24 cellular contexts compared by ENCODE assay signal in the genomic region with DNA sequence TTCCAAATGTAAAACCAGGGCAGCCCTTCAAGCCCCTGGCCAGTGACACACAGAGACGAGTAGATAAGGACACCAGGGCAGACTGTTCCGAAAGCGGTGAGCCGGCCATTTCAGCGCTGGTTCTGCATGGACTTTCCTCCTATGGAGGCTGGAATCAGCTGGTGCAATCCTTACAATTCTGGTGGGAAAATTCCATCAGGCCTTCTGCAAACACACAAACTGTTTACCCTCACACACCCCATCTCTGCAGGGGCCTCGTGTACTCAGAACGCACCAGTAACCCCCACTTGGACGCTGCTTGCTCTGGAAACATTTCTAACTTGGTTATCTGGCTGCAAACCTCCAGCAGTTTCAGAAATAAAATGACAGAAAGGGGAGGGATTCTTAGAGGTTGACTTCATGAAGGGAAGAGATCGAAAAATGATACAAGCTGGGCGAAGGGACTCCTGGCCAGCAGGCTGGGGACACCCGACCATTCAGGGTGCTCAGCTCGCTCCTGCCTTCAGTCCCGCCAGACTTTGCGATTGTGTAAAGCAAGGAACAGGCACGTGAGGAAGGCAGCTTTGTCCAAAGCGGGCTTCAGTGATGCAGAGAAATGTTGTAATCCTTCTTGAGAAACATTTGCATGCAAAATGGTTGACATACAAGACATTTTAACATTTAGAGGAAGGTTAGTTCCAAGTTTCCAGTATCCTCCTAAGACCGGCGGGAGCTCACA. TPM values are rescaled to one million over a fixed set of nuclear protein-coding genes. Genes with fewer than 3 reads are reported as not detected.
DNase-seq lines count a peak whose midpoint lies in the region; ATAC-seq and TF ChIP-seq lines count a peak whose summit lies in the region.
"Had no signal": no experiment of that assay in that cellular context is flagged by ENCODE, and none has a peak within 500 bp of the region (broad histone marks: within the 10 kb centered on the region; RNA-seq: fewer than 3 reads in every experiment).

No MANE protein-coding gene starts in this region.

- H3K9me3 ChIP-seq in hepatocyte (ENCODE audit: low read depth) = no peaks in the 10 kb centered on the region
- H3K9me3 ChIP-seq in upper lobe of right lung = no peaks in the 10 kb centered on the region
- H3K9me3 ChIP-seq: BLaER1, MG63 had no signal

- TF ChIP-seq CTCF in NB4 (IDR thresholded peaks at IDR 0.05; ENCODE audit: low read depth, low read length) = no peak
- TF ChIP-seq CTCF in hepatocyte (IDR thresholded peaks at IDR 0.05; ENCODE audit: poor library complexity) = no peak
- no peak for TF ChIP-seq CTCF in upper lobe of right lung (IDR thresholded peaks at IDR 0.05)
- no peak for TF ChIP-seq CTCF in activated CD8-positive, alpha-beta T cell treated with anti-CD3 and anti-CD28 coated beads for 36 hours (IDR thresholded peaks at IDR 0.05)

- H3K36me3 Mint-ChIP-seq in activated CD8-positive, alpha-beta T cell treated with anti-CD3 and anti-CD28 coated beads for 36 hours (ENCODE audit: low read depth) = no peaks in the 10 kb centered on the region
- no peaks in the 10 kb centered on the region for H3K36me3 Mint-ChIP-seq in activated CD8-positive, alpha-beta memory T cell treated with anti-CD3 and anti-CD28 coated beads, Interleukin-2, amount 10 ng/mL, durations not matched to agents 7 days and 5 days
- H3K36me3 Mint-ChIP-seq: CD4-positive, alpha-beta memory T cell had no signal

- H3K4me1 ChIP-seq in hepatocyte (ENCODE audit: insufficient read depth) (peaks cover 7% of the 10 kb centered on the region), upper lobe of right lung (no peaks in the 10 kb centered on the region)

- DNase-seq in HuH-7 (ENCODE audit: low spot score) = peak; percentile 57
- peak; percentile 46 for DNase-seq in NB4 (ENCODE audit: low read depth)
- DNase-seq in hepatocyte (ENCODE audit: low spot score) = peak; percentile 47
- peak; percentile 51 for DNase-seq in upper lobe of right lung
- DNase-seq in activated CD8-positive, alpha-beta T cell treated with anti-CD3 and anti-CD28 coated beads for 36 hours = no peak
- no peak for DNase-seq in activated CD8-positive, alpha-beta memory T cell treated with anti-CD3 and anti-CD28 coated beads, Interleukin-2, amount 10 ng/mL, durations not matched to agents 7 days and 5 days
- DNase-seq in CD1c-positive myeloid dendritic cell (ENCODE audit: extremely low spot score) = no peak
- DNase-seq: ACHN; CD4-positive, alpha-beta memory T cell; MG63; NCI-H1105 treated with DMSO at 0.1 percent for 48 hours; NCI-H1694; NCI-H2081; NCI-H2171; NCI-H345; NCI-H524; NCI-H82; OCI-M1 had no signal

- H2AFZ ChIP-seq in hepatocyte = peak overlapping the region; percentile 3

- no peaks in the 10 kb centered on the region for H4K20me1 ChIP-seq in hepatocyte (ENCODE audit: insufficient read depth, poor library complexity, severe bottlenecking)
- H4K20me1 ChIP-seq: BLaER1 had no signal

- peak; percentile 15 for ATAC-seq in upper lobe of right lung
- ATAC-seq in activated CD8-positive, alpha-beta T cell treated with anti-CD3 and anti-CD28 coated beads for 36 hours = no peak
- ATAC-seq in activated CD8-positive, alpha-beta memory T cell treated with anti-CD3 and anti-CD28 coated beads, Interleukin-2, amount 10 ng/mL, durations not matched to agents 7 days and 5 days = no peak
- ATAC-seq: K562, Right ventricle myocardium inferior had no signal

- H3K4me2 ChIP-seq in hepatocyte = peak overlapping the region; percentile 56
- H3K4me2 ChIP-seq: BLaER1 had no signal

- POLR2A ChIA-PET in activated CD8-positive, alpha-beta T cell treated with anti-CD3 and anti-CD28 coated beads for 36 hours (lab: Charles Lee) = no interaction called here

- no peaks in the 10 kb centered on the region for H3K4me1 Mint-ChIP-seq in activated CD8-positive, alpha-beta T cell treated with anti-CD3 and anti-CD28 coated beads for 36 hours (ENCODE audit: low read depth)
- no peaks in the 10 kb centered on the region for H3K4me1 Mint-ChIP-seq in activated CD8-positive, alpha-beta memory T cell treated with anti-CD3 and anti-CD28 coated beads, Interleukin-2, amount 10 ng/mL, durations not matched to agents 7 days and 5 days
- H3K4me1 Mint-ChIP-seq: CD4-positive, alpha-beta memory T cell had no signal

- intact Hi-C loops in upper lobe of right lung (cut with DNase I) = no loop called here
- intact Hi-C loops in activated CD8-positive, alpha-beta T cell treated with anti-CD3 and anti-CD28 coated beads for 36 hours (cut with micrococcal nuclease) = no loop called here

- H3K4me3 ChIP-seq in NB4 (ENCODE audit: low read depth, low read length) (no peak overlapping the region), hepatocyte (no peak overlapping the region), upper lobe of right lung (no peak overlapping the region)
- H3K4me3 ChIP-seq: BLaER1, K562, MG63, SK-N-MC had no signal

- CTCF ChIA-PET in activated CD8-positive, alpha-beta T cell treated with anti-CD3 and anti-CD28 coated beads for 36 hours (lab: Charles Lee) = no interaction called here
- CTCF ChIA-PET in activated CD8-positive, alpha-beta memory T cell treated with anti-CD3 and anti-CD28 coated beads, Interleukin-2, amount 10 ng/mL, durations not matched to agents 7 days and 5 days (lab: Charles Lee) = no interaction called here

- H3K27ac Mint-ChIP-seq in activated CD8-positive, alpha-beta T cell treated with anti-CD3 and anti-CD28 coated beads for 36 hours = no peak overlapping the region
- no peak overlapping the region for H3K27ac Mint-ChIP-seq in activated CD8-positive, alpha-beta memory T cell treated with anti-CD3 and anti-CD28 coated beads, Interleukin-2, amount 10 ng/mL, durations not matched to agents 7 days and 5 days

- H3K9me3 Mint-ChIP-seq in activated CD8-positive, alpha-beta T cell treated with anti-CD3 and anti-CD28 coated beads for 36 hours = no peaks in the 10 kb centered on the region
- no peaks in the 10 kb centered on the region for H3K9me3 Mint-ChIP-seq in activated CD8-positive, alpha-beta memory T cell treated with anti-CD3 and anti-CD28 coated beads, Interleukin-2, amount 10 ng/mL, durations not matched to agents 7 days and 5 days (ENCODE audit: low read depth)
- H3K9me3 Mint-ChIP-seq: CD4-positive, alpha-beta memory T cell had no signal

- H3K9me2 ChIP-seq in hepatocyte (replicated peaks; ENCODE audit: insufficient read depth) = no peaks in the 10 kb centered on the region

- no peak for TF ChIP-seq POLR2A in NB4 (IDR thresholded peaks at IDR 0.05; ENCODE audit: extremely low read depth, insufficient read length)

- no peak overlapping the region for H3K4me3 Mint-ChIP-seq in activated CD8-positive, alpha-beta T cell treated with anti-CD3 and anti-CD28 coated beads for 36 hours
- H3K4me3 Mint-ChIP-seq in activated CD8-positive, alpha-beta memory T cell treated with anti-CD3 and anti-CD28 coated beads, Interleukin-2, amount 10 ng/mL, durations not matched to agents 7 days and 5 days = no peak overlapping the region
- H3K4me3 Mint-ChIP-seq: CD4-positive, alpha-beta memory T cell had no signal

- H3K27me3 Mint-ChIP-seq in activated CD8-positive, alpha-beta T cell treated with anti-CD3 and anti-CD28 coated beads for 36 hours = no peaks in the 10 kb centered on the region
- peaks cover under 1% of the 10 kb centered on the region for H3K27me3 Mint-ChIP-seq in activated CD8-positive, alpha-beta memory T cell treated with anti-CD3 and anti-CD28 coated beads, Interleukin-2, amount 10 ng/mL, durations not matched to agents 7 days and 5 days
- H3K27me3 Mint-ChIP-seq: CD4-positive, alpha-beta memory T cell had no signal

- 64% methylated on average over 18 of the region's 18 CpGs for WGBS in hepatocyte (ENCODE audit: low lambda C conversion rate, missing lambda C conversion rate)

- H3K27ac ChIP-seq in hepatocyte = peak overlapping the region; percentile 86
- no peak overlapping the region for H3K27ac ChIP-seq in upper lobe of right lung
- H3K27ac ChIP-seq: BLaER1, SK-N-MC had no signal

- H3K79me2 ChIP-seq in hepatocyte = no peaks in the 10 kb centered on the region

- no peaks in the 10 kb centered on the region for H3K36me3 ChIP-seq in hepatocyte (replicated peaks; ENCODE audit: insufficient read depth, low read depth)
- H3K36me3 ChIP-seq in upper lobe of right lung = no peaks in the 10 kb centered on the region
- H3K36me3 ChIP-seq: BLaER1, MG63 had no signal

- H3K27me3 ChIP-seq in hepatocyte (no peaks in the 10 kb centered on the region), upper lobe of right lung (no peaks in the 10 kb centered on the region)
- H3K27me3 ChIP-seq: BLaER1, MG63 had no signal

RNA-seq across cellular contexts. Expression of gene SHH, which starts 19.7 kb away (rescaled TPM):
- total RNA-seq in hepatocyte (20.4 and 21.2 TPM in 2 replicates), upper lobe of right lung (10.1 TPM)
- polyA plus RNA-seq in hepatocyte = 8.0 and 12.1 TPM in 2 replicates
- total RNA-seq in activated CD8-positive, alpha-beta T cell treated with anti-CD3 and anti-CD28 coated beads for 36 hours = not detected
- not detected for total RNA-seq in activated CD8-positive, alpha-beta memory T cell treated with anti-CD3 and anti-CD28 coated beads, Interleukin-2, amount 10 ng/mL, durations not matched to agents 7 days and 5 days
- total RNA-seq: CD4-positive, alpha-beta memory T cell; H4; LHCN-M2; Right ventricle myocardium inferior had no signal
- polyA plus RNA-seq: K562 had no signal

Comparison
In these comparisons a context has a peak if more than half of its experiments do, and no peak if none do; other contexts are left out.
1. DNase-seq: peak in HuH-7 (single experiment), NB4 (single experiment), hepatocyte (single experiment) and upper lobe of right lung (single experiment); none in activated CD8-positive, alpha-beta T cell treated with anti-CD3 and anti-CD28 coated beads for 36 hours (single experiment), activated CD8-positive, alpha-beta memory T cell treated with anti-CD3 and anti-CD28 coated beads, Interleukin-2, amount 10 ng/mL, durations not matched to agents 7 days and 5 days (single experiment) and CD1c-positive myeloid dendritic cell (single experiment).
2. RNA of gene SHH, which starts 19.7 kb away (total RNA-seq): 20.4 to 21.2 TPM in hepatocyte and 10.1 TPM in upper lobe of right lung (single experiment); not detected in activated CD8-positive, alpha-beta T cell treated with anti-CD3 and anti-CD28 coated beads for 36 hours and not detected in activated CD8-positive, alpha-beta memory T cell treated with anti-CD3 and anti-CD28 coated beads, Interleukin-2, amount 10 ng/mL, durations not matched to agents 7 days and 5 days; every median in the first group is over 10 times any median in the second.